ENCODE assay signal across 1 cellular context in genomic region chr17:39666601-39667261, GRCh38.
TF ChIP-seq lines count a peak whose summit lies in the region.

No MANE protein-coding gene starts in this region.

TF ChIP-seq in K562, 482 proteins besides CTCF, POLR2A, EP300 and RAD21:
- no peak for TF ChIP-seq POLR3A (IDR thresholded peaks at IDR 0.05; ENCODE audit: borderline replicate concordance, extremely low read depth, insufficient read depth, insufficient read length)
- TF ChIP-seq NCOA1 (IDR thresholded peaks at IDR 0.05; ENCODE audit: low read depth): no peak
- TF ChIP-seq ZNF740 (CRISPR knock-in tag; IDR thresholded peaks at IDR 0.05): 0 out of 2 replicates have a peak, but pooled peaks have one; percentile 20
- no peak for TF ChIP-seq ZNF740 (tag; IDR thresholded peaks at IDR 0.05)
- TF ChIP-seq MYNN (IDR thresholded peaks at IDR 0.05): peak; percentile 58; the same call in 1 of the 2 replicates
- TF ChIP-seq MYNN (CRISPR knock-in tag; IDR thresholded peaks at IDR 0.05): no peak
- peak; percentile 89 for TF ChIP-seq ZBTB7A (IDR thresholded peaks at IDR 0.05; ENCODE audit: borderline replicate concordance, control insufficient read depth, low read depth, low read length)
- TF ChIP-seq ATF6 (CRISPR knock-in tag; IDR thresholded peaks at IDR 0.05): no peak
- no peak for TF ChIP-seq NR2C2 (CRISPR knock-in tag; IDR thresholded peaks at IDR 0.05)
- TF ChIP-seq NR2C2 (tag; IDR thresholded peaks at IDR 0.05): peak; percentile 77
- peak; percentile 83 for TF ChIP-seq FOSL1 (tag; conservative IDR thresholded peaks at IDR 0.05)
- TF ChIP-seq ESRRA (IDR thresholded peaks at IDR 0.05; ENCODE audit: borderline replicate concordance, low read depth): peak; percentile 25; the same call in 1 of the 2 replicates
- TF ChIP-seq, protein P1, sequence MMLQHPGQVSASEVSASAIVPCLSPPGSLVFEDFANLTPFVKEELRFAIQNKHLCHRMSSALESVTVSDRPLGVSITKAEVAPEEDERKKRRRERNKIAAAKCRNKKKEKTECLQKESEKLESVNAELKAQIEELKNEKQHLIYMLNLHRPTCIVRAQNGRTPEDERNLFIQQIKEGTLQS (IDR thresholded peaks at IDR 0.05): peak; percentile 82
- TF ChIP-seq, protein P1 (CRISPR knock-in tag; conservative IDR thresholded peaks at IDR 0.05): no peak
- 0 out of 2 replicates have a peak, but pooled peaks have one; percentile 12 for TF ChIP-seq NR1H2 (CRISPR knock-in tag; IDR thresholded peaks at IDR 0.05)
- TF ChIP-seq SMARCA4 (IDR thresholded peaks at IDR 0.05): no peak
- TF ChIP-seq, protein P2, sequence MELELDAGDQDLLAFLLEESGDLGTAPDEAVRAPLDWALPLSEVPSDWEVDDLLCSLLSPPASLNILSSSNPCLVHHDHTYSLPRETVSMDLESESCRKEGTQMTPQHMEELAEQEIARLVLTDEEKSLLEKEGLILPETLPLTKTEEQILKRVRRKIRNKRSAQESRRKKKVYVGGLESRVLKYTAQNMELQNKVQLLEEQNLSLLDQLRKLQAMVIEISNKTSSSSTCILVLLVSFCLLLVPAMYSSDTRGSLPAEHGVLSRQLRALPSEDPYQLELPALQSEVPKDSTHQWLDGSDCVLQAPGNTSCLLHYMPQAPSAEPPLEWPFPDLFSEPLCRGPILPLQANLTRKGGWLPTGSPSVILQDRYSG (tag; conservative IDR thresholded peaks at IDR 0.05; ENCODE audit: low read depth): 0 out of 2 replicates have a peak, but pooled peaks have one; percentile 22
- TF ChIP-seq BACH1 (tag; IDR thresholded peaks at IDR 0.05): peak; percentile 56; the same call in 1 of the 2 replicates
- TF ChIP-seq HDAC1 (IDR thresholded peaks at IDR 0.05): 0 out of 4 replicates have a peak, but pooled peaks of 1 of the 2 experiments have one; percentile 8
- TF ChIP-seq, protein P3, sequence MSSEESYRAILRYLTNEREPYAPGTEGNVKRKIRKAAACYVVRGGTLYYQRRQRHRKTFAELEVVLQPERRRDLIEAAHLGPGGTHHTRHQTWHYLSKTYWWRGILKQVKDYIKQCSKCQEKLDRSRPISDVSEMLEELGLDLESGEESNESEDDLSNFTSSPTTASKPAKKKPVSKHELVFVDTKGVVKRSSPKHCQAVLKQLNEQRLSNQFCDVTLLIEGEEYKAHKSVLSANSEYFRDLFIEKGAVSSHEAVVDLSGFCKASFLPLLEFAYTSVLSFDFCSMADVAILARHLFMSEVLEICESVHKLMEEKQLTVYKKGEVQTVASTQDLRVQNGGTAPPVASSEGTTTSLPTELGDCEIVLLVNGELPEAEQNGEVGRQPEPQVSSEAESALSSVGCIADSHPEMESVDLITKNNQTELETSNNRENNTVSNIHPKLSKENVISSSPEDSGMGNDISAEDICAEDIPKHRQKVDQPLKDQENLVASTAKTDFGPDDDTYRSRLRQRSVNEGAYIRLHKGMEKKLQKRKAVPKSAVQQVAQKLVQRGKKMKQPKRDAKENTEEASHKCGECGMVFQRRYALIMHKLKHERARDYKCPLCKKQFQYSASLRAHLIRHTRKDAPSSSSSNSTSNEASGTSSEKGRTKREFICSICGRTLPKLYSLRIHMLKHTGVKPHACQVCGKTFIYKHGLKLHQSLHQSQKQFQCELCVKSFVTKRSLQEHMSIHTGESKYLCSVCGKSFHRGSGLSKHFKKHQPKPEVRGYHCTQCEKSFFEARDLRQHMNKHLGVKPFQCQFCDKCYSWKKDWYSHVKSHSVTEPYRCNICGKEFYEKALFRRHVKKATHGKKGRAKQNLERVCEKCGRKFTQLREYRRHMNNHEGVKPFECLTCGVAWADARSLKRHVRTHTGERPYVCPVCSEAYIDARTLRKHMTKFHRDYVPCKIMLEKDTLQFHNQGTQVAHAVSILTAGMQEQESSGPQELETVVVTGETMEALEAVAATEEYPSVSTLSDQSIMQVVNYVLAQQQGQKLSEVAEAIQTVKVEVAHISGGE (CRISPR knock-in tag; IDR thresholded peaks at IDR 0.05): peak in 1 of 3 experiments; percentile 52; a peak in 1 of 6 replicates
- peak; percentile 67 for TF ChIP-seq NR2C1 (IDR thresholded peaks at IDR 0.05)
- peak; percentile 78 for TF ChIP-seq NR2C1 (tag; IDR thresholded peaks at IDR 0.05)
- 0 out of 2 replicates have a peak, but pooled peaks have one; percentile 42 for TF ChIP-seq ZNF780A (CRISPR knock-in tag; IDR thresholded peaks at IDR 0.05)
- peak; percentile 32; the same call in 1 of the 2 replicates for TF ChIP-seq CBFA2T3 (IDR thresholded peaks at IDR 0.05)
- peak; percentile 76 for TF ChIP-seq DACH1 (IDR thresholded peaks at IDR 0.05; ENCODE audit: partially characterized antibody)
- no peak for TF ChIP-seq PHF20 (IDR thresholded peaks at IDR 0.05; ENCODE audit: partially characterized antibody)
- no peak for TF ChIP-seq ZNF79 (CRISPR knock-in tag; IDR thresholded peaks at IDR 0.05; ENCODE audit: low read depth)
- no peak for TF ChIP-seq RBM17 (IDR thresholded peaks at IDR 0.05; ENCODE audit: borderline replicate concordance, low read depth, low read length)
- 0 out of 2 replicates have a peak, but pooled peaks have one; percentile 26 for TF ChIP-seq ZNF766 (CRISPR knock-in tag; conservative IDR thresholded peaks at IDR 0.05)
- TF ChIP-seq ZNF140 (CRISPR knock-in tag; IDR thresholded peaks at IDR 0.05): no peak
- TF ChIP-seq KDM1A (IDR thresholded peaks at IDR 0.05): no peak
- 0 out of 2 replicates have a peak, but pooled peaks have one; percentile 60 for TF ChIP-seq JUN (IDR thresholded peaks at IDR 0.05; ENCODE audit: borderline replicate concordance, low read depth, low read length)
- TF ChIP-seq JUN (CRISPR knock-in tag; IDR thresholded peaks at IDR 0.05; ENCODE audit: borderline replicate concordance): no peak
- peak; percentile 22; the same call in 1 of the 2 replicates for TF ChIP-seq POLR2AphosphoS5 (IDR thresholded peaks at IDR 0.05; ENCODE audit: control insufficient read depth, insufficient read depth, low read depth, low read length)
- TF ChIP-seq, protein P4, sequence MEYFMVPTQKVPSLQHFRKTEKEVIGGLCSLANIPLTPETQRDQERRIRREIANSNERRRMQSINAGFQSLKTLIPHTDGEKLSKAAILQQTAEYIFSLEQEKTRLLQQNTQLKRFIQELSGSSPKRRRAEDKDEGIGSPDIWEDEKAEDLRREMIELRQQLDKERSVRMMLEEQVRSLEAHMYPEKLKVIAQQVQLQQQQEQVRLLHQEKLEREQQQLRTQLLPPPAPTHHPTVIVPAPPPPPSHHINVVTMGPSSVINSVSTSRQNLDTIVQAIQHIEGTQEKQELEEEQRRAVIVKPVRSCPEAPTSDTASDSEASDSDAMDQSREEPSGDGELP (CRISPR knock-in tag; IDR thresholded peaks at IDR 0.05; ENCODE audit: borderline replicate concordance): peak; percentile 90
- no peak for TF ChIP-seq ZNF133 (CRISPR knock-in tag; IDR thresholded peaks at IDR 0.05)
- TF ChIP-seq, protein P5, sequence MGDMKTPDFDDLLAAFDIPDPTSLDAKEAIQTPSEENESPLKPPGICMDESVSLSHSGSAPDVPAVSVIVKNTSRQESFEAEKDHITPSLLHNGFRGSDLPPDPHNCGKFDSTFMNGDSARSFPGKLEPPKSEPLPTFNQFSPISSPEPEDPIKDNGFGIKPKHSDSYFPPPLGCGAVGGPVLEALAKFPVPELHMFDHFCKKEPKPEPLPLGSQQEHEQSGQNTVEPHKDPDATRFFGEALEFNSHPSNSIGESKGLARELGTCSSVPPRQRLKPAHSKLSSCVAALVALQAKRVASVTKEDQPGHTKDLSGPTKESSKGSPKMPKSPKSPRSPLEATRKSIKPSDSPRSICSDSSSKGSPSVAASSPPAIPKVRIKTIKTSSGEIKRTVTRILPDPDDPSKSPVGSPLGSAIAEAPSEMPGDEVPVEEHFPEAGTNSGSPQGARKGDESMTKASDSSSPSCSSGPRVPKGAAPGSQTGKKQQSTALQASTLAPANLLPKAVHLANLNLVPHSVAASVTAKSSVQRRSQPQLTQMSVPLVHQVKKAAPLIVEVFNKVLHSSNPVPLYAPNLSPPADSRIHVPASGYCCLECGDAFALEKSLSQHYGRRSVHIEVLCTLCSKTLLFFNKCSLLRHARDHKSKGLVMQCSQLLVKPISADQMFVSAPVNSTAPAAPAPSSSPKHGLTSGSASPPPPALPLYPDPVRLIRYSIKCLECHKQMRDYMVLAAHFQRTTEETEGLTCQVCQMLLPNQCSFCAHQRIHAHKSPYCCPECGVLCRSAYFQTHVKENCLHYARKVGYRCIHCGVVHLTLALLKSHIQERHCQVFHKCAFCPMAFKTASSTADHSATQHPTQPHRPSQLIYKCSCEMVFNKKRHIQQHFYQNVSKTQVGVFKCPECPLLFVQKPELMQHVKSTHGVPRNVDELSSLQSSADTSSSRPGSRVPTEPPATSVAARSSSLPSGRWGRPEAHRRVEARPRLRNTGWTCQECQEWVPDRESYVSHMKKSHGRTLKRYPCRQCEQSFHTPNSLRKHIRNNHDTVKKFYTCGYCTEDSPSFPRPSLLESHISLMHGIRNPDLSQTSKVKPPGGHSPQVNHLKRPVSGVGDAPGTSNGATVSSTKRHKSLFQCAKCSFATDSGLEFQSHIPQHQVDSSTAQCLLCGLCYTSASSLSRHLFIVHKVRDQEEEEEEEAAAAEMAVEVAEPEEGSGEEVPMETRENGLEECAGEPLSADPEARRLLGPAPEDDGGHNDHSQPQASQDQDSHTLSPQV (IDR thresholded peaks at IDR 0.05): peak; percentile 47; the same call in 1 of the 2 replicates
- no peak for TF ChIP-seq RBM22 (IDR thresholded peaks at IDR 0.05; ENCODE audit: low read depth, low read length, poor library complexity, severe bottlenecking)
- no peak for TF ChIP-seq SRSF3 (IDR thresholded peaks at IDR 0.05; ENCODE audit: insufficient read depth, low read length)
- TF ChIP-seq POLR2AphosphoS2 (IDR thresholded peaks at IDR 0.05; ENCODE audit: low read length): no peak
- TF ChIP-seq DPF2 (IDR thresholded peaks at IDR 0.05): no peak; the same call in 1 of the 2 replicates
- peak; percentile 91 for TF ChIP-seq JUND (IDR thresholded peaks at IDR 0.05; ENCODE audit: borderline replicate concordance, low read depth, low read length)
- peak; percentile 53; the same call in 2 of the 3 replicates for TF ChIP-seq JUND (tag; IDR thresholded peaks at IDR 0.05; ENCODE audit: borderline replicate concordance, low read depth, low read length)
- TF ChIP-seq CBFA2T2 (conservative IDR thresholded peaks at IDR 0.05): no peak
- 0 out of 2 replicates have a peak, but pooled peaks have one; percentile 56 for TF ChIP-seq ZNF324 (CRISPR knock-in tag; IDR thresholded peaks at IDR 0.05)
